Comparison of ENCODE assay signal across 19 cellular contexts in genomic region chr9:128304971-128305288, GRCh38. TPM values are rescaled to one million over a fixed set of nuclear protein-coding genes. Genes with fewer than 3 reads are reported as not detected.
DNase-seq lines count a peak whose midpoint lies in the region; ATAC-seq, FAIRE-seq and TF ChIP-seq lines count a peak whose summit lies in the region.
"Had no signal": no experiment of that assay in that cellular context is flagged by ENCODE, and none has a peak within 500 bp of the region (broad histone marks: within the 10 kb centered on the region; RNA-seq: fewer than 3 reads in every experiment).

No MANE protein-coding gene starts in this region.

- H3K27me3 Mint-ChIP-seq in CD14-positive monocyte (ENCODE audit: low read depth in 3 of 3) = peaks cover 1 to 6% (median 2%) of the 10 kb centered on the region in 3 donors
- H3K27me3 Mint-ChIP-seq: activated CD8-positive, alpha-beta T cell treated with anti-CD3 and anti-CD28 coated beads for 36 hours; B cell; naive thymus-derived CD4-positive, alpha-beta T cell had no signal

- intact Hi-C loops in left colon (cut with DNase I, micrococcal nuclease) (no loop called here), CD14-positive monocyte (cut with micrococcal nuclease) (no loop called here)

- H3K4me3 Mint-ChIP-seq in CD14-positive monocyte = no peak overlapping the region
- H3K4me3 Mint-ChIP-seq: activated CD8-positive, alpha-beta T cell treated with anti-CD3 and anti-CD28 coated beads for 36 hours; B cell; naive thymus-derived CD4-positive, alpha-beta T cell had no signal

- TF ChIP-seq CTCF in RWPE1 (conservative IDR thresholded peaks at IDR 0.05; ENCODE audit: low read depth) (no peak), CD14-positive monocyte (IDR thresholded peaks at IDR 0.05) (no peak)

- DNase-seq in D341Med (ENCODE audit: low spot score) (peak; percentile 67), RWPE1 (ENCODE audit: low spot score) (no peak), left colon (no peak), NCI-H187 (lab: John Stamatoyannopoulos, UW) (no peak), CD14-positive monocyte (ENCODE audit: low spot score) (no peak), GM19239 (ENCODE audit: insufficient read length, low spot score) (no peak)
- DNase-seq: activated CD8-positive, alpha-beta T cell treated with anti-CD3 and anti-CD28 coated beads for 36 hours; activated T-cell treated with anti-CD3 and anti-CD28 coated beads, Interleukin-2, amount 50 U/mL, for 48 hours; dorsolateral prefrontal cortex; GF-D8; heart right ventricle; naive thymus-derived CD4-positive, alpha-beta T cell; NCI-H1436 treated with DMSO at 0.1 percent for 48 hours; NCI-H2227 treated with DMSO at 0.1 percent for 48 hours; substantia nigra had no signal

- peaks cover 0 to 3% (median 0%) of the 10 kb centered on the region in 7 donors for H3K9me3 Mint-ChIP-seq in CD14-positive monocyte
- H3K9me3 Mint-ChIP-seq: activated CD8-positive, alpha-beta T cell treated with anti-CD3 and anti-CD28 coated beads for 36 hours; naive thymus-derived CD4-positive, alpha-beta T cell had no signal

- peak overlapping the region in 2 of 7 donors; percentile 19 to 20 for H3K27ac Mint-ChIP-seq in CD14-positive monocyte

- peak overlapping the region; percentile 93 for H3K27ac ChIP-seq in RWPE1
- H3K27ac ChIP-seq: cardiac muscle cell, heart right ventricle had no signal

- H3K4me1 Mint-ChIP-seq in CD14-positive monocyte = no peaks in the 10 kb centered on the region
- H3K4me1 Mint-ChIP-seq: B cell; naive thymus-derived CD4-positive, alpha-beta T cell had no signal

- peak; percentile 73 for ATAC-seq in left colon
- ATAC-seq: activated CD8-positive, alpha-beta T cell treated with anti-CD3 and anti-CD28 coated beads for 36 hours; naive thymus-derived CD4-positive, alpha-beta T cell; Right ventricle myocardium inferior had no signal

- peaks cover 11 to 22% of the 10 kb centered on the region in 2 donors for H3K36me3 Mint-ChIP-seq in CD14-positive monocyte

- no peak for FAIRE-seq in GM19239 (lab: Jason Lieb, UNC)
- FAIRE-seq: GM12891 had no signal

- CTCF ChIA-PET in RWPE1 (lab: Yijun Ruan, JAX) = interaction anchor here (0.7 to 3.7 kb wide), 4 partner anchors 9 to 57 kb away, joined by 3 to 23 read pairs (median 10); no protein-coding TSS in a partner anchor

- POLR2A ChIA-PET in RWPE1 (lab: Yijun Ruan, JAX; ENCODE audit: low non-redundant PET) = no interaction called here

RNA-seq across cellular contexts. Expression of gene TRUB2, which starts 17.3 kb away (rescaled TPM):
- total RNA-seq in left colon = 10 to 100 TPM; 22.5 to 28.7 TPM
- polyA plus RNA-seq in CD14-positive monocyte = 10 to 100 TPM; 13.5 to 17.0 TPM

RNA-seq across cellular contexts. Expression of gene COQ4, which starts 17.7 kb away (rescaled TPM):
- total RNA-seq in left colon = 10 to 100 TPM; 51.1 to 64.4 TPM
- polyA plus RNA-seq in CD14-positive monocyte = 10 to 100 TPM; 19.9 to 20.4 TPM

RNA-seq across cellular contexts. Expression of gene SWI5, which starts 28.9 kb away (rescaled TPM):
- 10 to 100 TPM; 11.0 to 13.2 TPM for total RNA-seq in left colon
- polyA plus RNA-seq in CD14-positive monocyte = 10 to 100 TPM; 14.4 to 16.2 TPM

RNA-seq across cellular contexts. Expression of gene GOLGA2, which starts 29.1 kb away (rescaled TPM):
- 100 to 1,000 TPM in 1 of 2 donors, 10 to 100 TPM in 1; 83.6 to 104 TPM for total RNA-seq in left colon
- 1 to 10 TPM; 2.9 to 4.6 TPM for polyA plus RNA-seq in CD14-positive monocyte

RNA-seq across cellular contexts. Expression of gene SLC27A4, which starts 35.4 kb away (rescaled TPM):
- total RNA-seq in left colon = 10 to 100 TPM; 46.0 to 58.2 TPM
- 1 to 10 TPM; 6.8 TPM for polyA plus RNA-seq in CD14-positive monocyte
